Comparison of ENCODE assay signal across 23 cellular contexts in the genomic region with DNA sequence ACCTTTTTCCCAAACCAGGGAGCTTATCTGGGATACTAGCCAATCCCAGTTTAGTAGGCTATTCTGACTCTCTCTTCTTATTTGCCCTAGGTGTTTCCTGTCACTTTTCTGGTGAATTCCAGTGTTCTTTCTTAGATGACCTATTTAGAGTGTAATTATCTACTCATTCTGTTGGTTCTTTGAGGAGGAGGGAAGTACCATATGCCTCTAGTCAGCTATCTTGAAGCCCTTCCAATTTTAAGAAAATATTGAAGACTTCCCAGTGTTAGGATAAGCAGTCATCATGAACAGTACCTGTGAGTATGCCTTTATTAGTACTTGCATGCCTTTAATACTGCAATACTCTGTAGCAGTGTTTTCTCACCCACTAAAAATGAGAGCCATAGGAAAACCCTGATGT.
"Had no signal": no experiment of that assay in that cellular context is flagged by ENCODE, and none has a peak within 500 bp of the region (broad histone marks: within the 10 kb centered on the region; RNA-seq: fewer than 3 reads in every experiment).

No MANE protein-coding gene starts in this region.

- DNase-seq: hypothalamus; immature natural killer cell; left colon; naive B cell; natural killer cell; ovary; right lobe of liver; stimulated activated CD4-positive, alpha-beta T cell treated with anti-CD3 and anti-CD28 coated beads, Interleukin-12 subunit alpha, Interleukin-12 subunit beta, amount 100 ng/mL, for 4 hours; stimulated activated CD4-positive, alpha-beta T cell treated with anti-CD3 and anti-CD28 coated beads, Interleukin-15, amount 100 ng/mL, for 24 hours; stimulated activated CD4-positive, alpha-beta T cell treated with anti-CD3 and anti-CD28 coated beads, Interleukin-2, amount 100 ng/mL, for 24 hours; stimulated activated CD4-positive, alpha-beta T cell treated with anti-CD3 and anti-CD28 coated beads, Interleukin-4, amount 100 ng/mL, for 1 hour; stimulated activated naive B cell treated with anti-CD40 and anti-IgM and Interleukin-4, amounts not matched to agents 10 μg/mL and 1 μg/mL and 100 μg/mL, for 72 hours; stimulated activated naive CD8-positive, alpha-beta T cell treated with anti-CD3 and anti-CD28 coated beads, Interleukin-15, Interleukin-2, amounts not matched to agents 100 U/mL and 50 U/mL, for 24 hours; stomach; testis; thyroid gland; transverse colon; upper lobe of left lung had no signal

- H3K4me1 ChIP-seq: left lung, right atrium auricular region, right lobe of liver, stomach, testis, transverse colon, upper lobe of left lung had no signal

- H3K9me3 Mint-ChIP-seq: mesothelial cell of epicardium had no signal

- H3K36me3 Mint-ChIP-seq: immature natural killer cell; mesothelial cell of epicardium; naive B cell; natural killer cell; stimulated activated naive B cell treated with anti-CD40 and anti-IgM and Interleukin-4, amounts not matched to agents 10 μg/mL and 1 μg/mL and 100 μg/mL, for 72 hours had no signal

- H3K36me3 ChIP-seq: left lung, ovary, right atrium auricular region, right lobe of liver, stomach, thyroid gland, transverse colon, upper lobe of left lung had no signal

- H3K9me3 ChIP-seq: ovary, right atrium auricular region, right lobe of liver, testis, thyroid gland, transverse colon, upper lobe of left lung had no signal

- H3K4me3 Mint-ChIP-seq: immature natural killer cell; mesothelial cell of epicardium; naive B cell; natural killer cell; stimulated activated naive B cell treated with anti-CD40 and anti-IgM and Interleukin-4, amounts not matched to agents 10 μg/mL and 1 μg/mL and 100 μg/mL, for 72 hours had no signal

- H3K27me3 Mint-ChIP-seq: naive B cell; progenitor cell of endocrine pancreas; stimulated activated naive B cell treated with anti-CD40 and anti-IgM and Interleukin-4, amounts not matched to agents 10 μg/mL and 1 μg/mL and 100 μg/mL, for 72 hours had no signal

- H3K27me3 ChIP-seq: left lung, ovary, right atrium auricular region, right lobe of liver, stomach, testis, thyroid gland, transverse colon, upper lobe of left lung had no signal

- ATAC-seq: left colon; left lung; natural killer cell; right lobe of liver; stimulated activated naive CD8-positive, alpha-beta T cell treated with anti-CD3 and anti-CD28 coated beads, Interleukin-15, Interleukin-2, amounts not matched to agents 100 U/mL and 50 U/mL, for 24 hours had no signal

- H3K27ac Mint-ChIP-seq: immature natural killer cell; natural killer cell; progenitor cell of endocrine pancreas; stimulated activated naive B cell treated with anti-CD40 and anti-IgM and Interleukin-4, amounts not matched to agents 10 μg/mL and 1 μg/mL and 100 μg/mL, for 72 hours had no signal

- H3K4me1 Mint-ChIP-seq: immature natural killer cell; naive B cell; natural killer cell; stimulated activated naive B cell treated with anti-CD40 and anti-IgM and Interleukin-4, amounts not matched to agents 10 μg/mL and 1 μg/mL and 100 μg/mL, for 72 hours had no signal

- H3K27ac ChIP-seq: left lung, ovary, right atrium auricular region, right lobe of liver, stomach, testis, thyroid gland, transverse colon, upper lobe of left lung had no signal

- H3K4me3 ChIP-seq: left lung, lung, ovary, right atrium auricular region, right lobe of liver, stomach, testis, thyroid gland, transverse colon, upper lobe of left lung had no signal
